In genomic region chr1:21262282-21263051, GRCh38 we compare ENCODE assay signal across 8 cellular contexts. TPM values are rescaled to one million over a fixed set of nuclear protein-coding genes. Genes with fewer than 3 reads are reported as not detected.
DNase-seq lines count a peak whose midpoint lies in the region; ATAC-seq and TF ChIP-seq lines count a peak whose summit lies in the region.

No MANE protein-coding gene starts in this region.

- DNase-seq in Daoy (ENCODE audit: low read depth) (peak; percentile 82), Peyer's patch (peak in 2 of 3 donors; percentile 68 to 69), mucosa of gallbladder (ENCODE audit: low spot score) (peak; percentile 77), ureter (ENCODE audit: low spot score) (peak; percentile 80), NCI-H1105 (lab: John Stamatoyannopoulos, UW) (no peak)

- H3K27ac ChIP-seq in Peyer's patch = peak overlapping the region; percentile 63 to 88 (median 70)

- H3K27me3 ChIP-seq in Peyer's patch (no peaks in the 10 kb centered on the region), endocrine pancreas (ENCODE audit: control insufficient read depth, insufficient read depth, low read length) (no peaks in the 10 kb centered on the region)

- H3K4me1 ChIP-seq in Peyer's patch = peaks cover 0 to 39% (median 5%) of the 10 kb centered on the region in 4 donors
- peaks cover 5% of the 10 kb centered on the region for H3K4me1 ChIP-seq in endocrine pancreas (ENCODE audit: control insufficient read depth, insufficient read depth, low read length)

- H3K36me3 ChIP-seq in Peyer's patch (peaks cover 0 to 55% (median 0%) of the 10 kb centered on the region in 3 donors), endocrine pancreas (ENCODE audit: control insufficient read depth, insufficient read depth, low read length) (no peaks in the 10 kb centered on the region)

- TF ChIP-seq POLR2A in Peyer's patch (IDR thresholded peaks at IDR 0.05) = no peak

- peak overlapping the region; percentile 55 for H3K9ac ChIP-seq in endocrine pancreas (ENCODE audit: control insufficient read depth, insufficient read depth, low read length)

- H3K9me3 ChIP-seq in Peyer's patch = no peaks in the 10 kb centered on the region
- H3K9me3 ChIP-seq in endocrine pancreas (ENCODE audit: control insufficient read depth, low read length) = no peaks in the 10 kb centered on the region

- ATAC-seq in GM18868 (IDR thresholded peaks at IDR 0.05; ENCODE audit: unreplicated experiment) (no peak), GM19324 (IDR thresholded peaks at IDR 0.05; ENCODE audit: low FRiP score, unreplicated experiment) (no peak)

- H3K4me3 ChIP-seq in Peyer's patch = no peak overlapping the region
- no peak overlapping the region for H3K4me3 ChIP-seq in endocrine pancreas (ENCODE audit: control insufficient read depth, insufficient read depth, low read length)

- TF ChIP-seq CTCF in Peyer's patch (IDR thresholded peaks at IDR 0.05) = no peak

RNA-seq across cellular contexts. Expression of gene ECE1, which starts 27.8 kb away (rescaled TPM):
- 59.8 and 69.8 TPM in 2 replicates for total RNA-seq in Daoy (2014; rRNA removed; shearing (Covaris generic))
- total RNA-seq in Peyer's patch (100 to 1,000 TPM; 105 to 122 (median 112) TPM), mucosa of gallbladder (140 TPM), ureter (131 TPM)
